Comparison of ENCODE assay signal across 1 cellular context in genomic region chr1:154760469-154760933, GRCh38.
TF ChIP-seq lines count a peak whose summit lies in the region.

No MANE protein-coding gene starts in this region.

TF ChIP-seq in HepG2, 621 proteins besides CTCF, POLR2A, EP300 and RAD21 (continued from another document and continues in another):
- no peak for TF ChIP-seq HOMEZ (CRISPR knock-in tag; IDR thresholded peaks at IDR 0.05; ENCODE audit: low read depth)
- no peak for TF ChIP-seq ZNF124 (CRISPR knock-in tag; IDR thresholded peaks at IDR 0.05)
- no peak for TF ChIP-seq HOXD1 (CRISPR knock-in tag; IDR thresholded peaks at IDR 0.05)
- TF ChIP-seq ZNF317 (CRISPR knock-in tag; IDR thresholded peaks at IDR 0.05), result no peak
- no peak for TF ChIP-seq ZNF101 (CRISPR knock-in tag; IDR thresholded peaks at IDR 0.05; ENCODE audit: borderline replicate concordance, low read depth)
- TF ChIP-seq CEBPZ (IDR thresholded peaks at IDR 0.05; ENCODE audit: low read length), result no peak
- TF ChIP-seq MAF1 (CRISPR knock-in tag; IDR thresholded peaks at IDR 0.05; ENCODE audit: borderline replicate concordance), result no peak
- TF ChIP-seq CEBPG (CRISPR knock-in tag; IDR thresholded peaks at IDR 0.05), result no peak
- no peak for TF ChIP-seq ZNF557 (CRISPR knock-in tag; IDR thresholded peaks at IDR 0.05)
- TF ChIP-seq ZNF501 (CRISPR knock-in tag; IDR thresholded peaks at IDR 0.05), result no peak
- TF ChIP-seq ZBTB7A (CRISPR knock-in tag; IDR thresholded peaks at IDR 0.05), result no peak
- no peak for TF ChIP-seq SNAPC4 (CRISPR knock-in tag; IDR thresholded peaks at IDR 0.05)
- no peak for TF ChIP-seq KLF13 (CRISPR knock-in tag; IDR thresholded peaks at IDR 0.05)
- no peak for TF ChIP-seq ZFP62 (CRISPR knock-in tag; IDR thresholded peaks at IDR 0.05)
- TF ChIP-seq ZNF558 (CRISPR knock-in tag; IDR thresholded peaks at IDR 0.05; ENCODE audit: borderline replicate concordance), result no peak
- no peak for TF ChIP-seq ZSCAN25 (CRISPR knock-in tag; IDR thresholded peaks at IDR 0.05)
- TF ChIP-seq ZFY (CRISPR knock-in tag; IDR thresholded peaks at IDR 0.05), result peak; percentile 40; the same call in 1 of the 2 replicates
- TF ChIP-seq BORCS8-MEF2B (CRISPR knock-in tag; IDR thresholded peaks at IDR 0.05), result no peak
- no peak for TF ChIP-seq ZNF609 (CRISPR knock-in tag; IDR thresholded peaks at IDR 0.05; ENCODE audit: borderline replicate concordance)
- TF ChIP-seq NR0B2 (CRISPR knock-in tag; IDR thresholded peaks at IDR 0.05), result no peak
- no peak for TF ChIP-seq ZNF607 (CRISPR knock-in tag; IDR thresholded peaks at IDR 0.05; ENCODE audit: borderline replicate concordance)
- 0 out of 2 replicates have a peak, but pooled peaks have one; percentile 39 for TF ChIP-seq SAFB2 (CRISPR knock-in tag; IDR thresholded peaks at IDR 0.05; ENCODE audit: borderline replicate concordance, low read depth)
- TF ChIP-seq PLSCR1 (CRISPR knock-in tag; IDR thresholded peaks at IDR 0.05; ENCODE audit: borderline replicate concordance), result no peak
- peak; percentile 31; the same call in 1 of the 2 replicates for TF ChIP-seq ZBTB33 (CRISPR knock-in tag; IDR thresholded peaks at IDR 0.05)
- no peak for TF ChIP-seq KMT2B (CRISPR knock-in tag; IDR thresholded peaks at IDR 0.05)
- no peak for TF ChIP-seq RFX5 (IDR thresholded peaks at IDR 0.05; ENCODE audit: low read depth, low read length)
- TF ChIP-seq ZNF263 (CRISPR knock-in tag; IDR thresholded peaks at IDR 0.05), result no peak
- TF ChIP-seq ERF (CRISPR knock-in tag; IDR thresholded peaks at IDR 0.05), result no peak
- TF ChIP-seq ZNF530 (CRISPR knock-in tag; IDR thresholded peaks at IDR 0.05; ENCODE audit: low read depth), result no peak
- TF ChIP-seq KLF11 (CRISPR knock-in tag; IDR thresholded peaks at IDR 0.05), result no peak
- TF ChIP-seq ZNF547 (CRISPR knock-in tag; IDR thresholded peaks at IDR 0.05), result no peak
- TF ChIP-seq EED (CRISPR knock-in tag; IDR thresholded peaks at IDR 0.05), result 0 out of 2 replicates have a peak, but pooled peaks have one; percentile 25
- TF ChIP-seq ZNF335 (CRISPR knock-in tag; IDR thresholded peaks at IDR 0.05), result no peak
- TF ChIP-seq ZNF329 (CRISPR knock-in tag; IDR thresholded peaks at IDR 0.05; ENCODE audit: low read depth), result no peak
- no peak for TF ChIP-seq FUBP1 (CRISPR knock-in tag; IDR thresholded peaks at IDR 0.05; ENCODE audit: borderline replicate concordance)
- TF ChIP-seq ZSCAN20 (CRISPR knock-in tag; IDR thresholded peaks at IDR 0.05; ENCODE audit: borderline replicate concordance), result no peak
- TF ChIP-seq IRF2 (CRISPR knock-in tag; IDR thresholded peaks at IDR 0.05), result no peak
- no peak for TF ChIP-seq STAT6 (CRISPR knock-in tag; IDR thresholded peaks at IDR 0.05; ENCODE audit: borderline replicate concordance)
